ENCODE assay signal across 9 cellular contexts in the genomic region with DNA sequence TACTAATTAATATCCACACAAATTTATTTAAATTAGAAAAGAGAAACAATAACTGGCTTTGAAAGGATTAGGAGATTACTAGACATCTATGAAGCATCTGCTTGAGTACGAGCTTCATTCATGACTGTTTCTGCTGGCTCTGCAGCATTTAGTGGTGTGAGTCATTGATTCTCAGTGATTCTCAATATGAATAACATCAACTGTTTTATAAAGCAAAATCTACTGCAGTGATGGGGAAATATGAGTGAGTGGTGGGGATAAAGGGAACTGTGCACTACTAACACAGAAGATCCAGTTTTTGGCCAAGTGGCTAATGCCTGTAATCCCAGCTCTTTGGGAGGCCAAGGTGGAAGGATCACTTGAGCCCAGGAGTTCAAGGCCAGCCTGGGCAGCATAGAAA. TPM values are rescaled to one million over a fixed set of nuclear protein-coding genes. Genes with fewer than 3 reads are reported as not detected.
DNase-seq lines count a peak whose midpoint lies in the region; ATAC-seq, FAIRE-seq and TF ChIP-seq lines count a peak whose summit lies in the region.
"Had no signal": no experiment of that assay in that cellular context is flagged by ENCODE, and none has a peak within 500 bp of the region (broad histone marks: within the 10 kb centered on the region; RNA-seq: fewer than 3 reads in every experiment).

No MANE protein-coding gene starts in this region.

- WGBS in IMR-90 (ENCODE audit: extremely low coverage in 2 of 2, insufficient read length in 1 of 2), 2 experiments, result no CpG with 5 or more reads among the region's 1 CpG
- WGBS in ovary, 3 donors, result 65 to 71% (median 66%) methylated on average over 1 of the region's 1 CpG

- FAIRE-seq in astrocyte (lab: Jason Lieb, UNC), result no peak

- intact Hi-C loops in CD14-positive monocyte (cut with micrococcal nuclease), result loop anchor here (5.0 kb wide), 1 partner anchor 37 kb away; no protein-coding TSS in a partner anchor
- intact Hi-C loops in IMR-90 (cut with micrococcal nuclease), result no loop called here
- intact Hi-C loops in ovary (cut with DNase I), result no loop called here

- H2BK15ac ChIP-seq in IMR-90 (ENCODE audit: low read depth, low read length), result no peak overlapping the region

- in situ Hi-C loops in IMR-90 (cut with MboI; ENCODE audit: low sequenced_read_pairs), result no loop called here

- H3K4me1 Mint-ChIP-seq in CD14-positive monocyte, result peaks cover 90% of the 10 kb centered on the region
- peaks cover 27% of the 10 kb centered on the region for H3K4me1 Mint-ChIP-seq in astrocyte (ENCODE audit: low read depth, unreplicated experiment)
- peaks cover 43% of the 10 kb centered on the region for H3K4me1 Mint-ChIP-seq in memory B cell

- POLR2A ChIA-PET in IMR-90 (lab: Charles Lee; ENCODE audit: unreplicated experiment), result no interaction called here

- DNase-seq in CD14-positive monocyte (ENCODE audit: low spot score) (peak; percentile 56), IMR-90 (peak; percentile 87), astrocyte (ENCODE audit: low read depth) (peak; percentile 75), memory B cell (ENCODE audit: low spot score in 2 of 2) (no peak), DMS53 treated with DMSO at 0.1 percent for 48 hours (lab: John Stamatoyannopoulos, UW; ENCODE audit: unreplicated experiment) (no peak), SW 1271 (lab: John Stamatoyannopoulos, UW) (no peak), ovary (no peak)
- DNase-seq: NCI-H1417 had no signal

- no peak overlapping the region for H3K9ac ChIP-seq in IMR-90 (ENCODE audit: low read depth, low read length)
- no peak overlapping the region for H3K9ac ChIP-seq in astrocyte (ENCODE audit: low read length)

- no peak overlapping the region for H3K4ac ChIP-seq in IMR-90 (ENCODE audit: low read depth, low read length)

- no peak overlapping the region for H3K4me3 ChIP-seq in IMR-90 (ENCODE audit: insufficient read depth, low read depth, low read length)
- no peak overlapping the region for H3K4me3 ChIP-seq in astrocyte (ENCODE audit: insufficient read depth, low read depth, low read length)
- no peak overlapping the region for H3K4me3 ChIP-seq in ovary

- H2AFZ ChIP-seq in IMR-90 (replicated peaks; ENCODE audit: low read length, poor library complexity) (no peak overlapping the region), astrocyte (ENCODE audit: low read depth, low read length) (no peak overlapping the region)

- no peak overlapping the region for H4K5ac ChIP-seq in IMR-90 (ENCODE audit: low read depth, low read length)

- H3K36me3 Mint-ChIP-seq in CD14-positive monocyte (peaks cover 3 to 10% of the 10 kb centered on the region in 2 donors), astrocyte (ENCODE audit: low read depth, unreplicated experiment) (peaks cover 5% of the 10 kb centered on the region), memory B cell (peaks cover 7% of the 10 kb centered on the region)

- H3K27me3 ChIP-seq in IMR-90 (ENCODE audit: control insufficient read depth, insufficient read depth, low read length) (no peaks in the 10 kb centered on the region), astrocyte (ENCODE audit: insufficient read depth, low read length) (no peaks in the 10 kb centered on the region), ovary (no peaks in the 10 kb centered on the region)

- no peak for TF ChIP-seq POLR2A in IMR-90 (IDR thresholded peaks at IDR 0.05; ENCODE audit: low read depth, low read length)
- no peak for TF ChIP-seq POLR2A in ovary (IDR thresholded peaks at IDR 0.05)

- TF ChIP-seq CTCF in CD14-positive monocyte (IDR thresholded peaks at IDR 0.05) (no peak), IMR-90 (conservative IDR thresholded peaks at IDR 0.05; ENCODE audit: low read depth, low read length) (no peak), astrocyte (IDR thresholded peaks at IDR 0.05; ENCODE audit: insufficient read depth, low read depth, low read length) (no peak), ovary (IDR thresholded peaks at IDR 0.05) (no peak)

- H3K9me3 Mint-ChIP-seq in CD14-positive monocyte (peaks cover 0 to 4% (median 0%) of the 10 kb centered on the region in 7 donors), astrocyte (ENCODE audit: unreplicated experiment) (no peaks in the 10 kb centered on the region), memory B cell (no peaks in the 10 kb centered on the region)

- TF ChIP-seq EP300 in ovary (IDR thresholded peaks at IDR 0.05), result no peak

- H3K79me1 ChIP-seq in IMR-90 (ENCODE audit: low read depth in 1 of 2, low read length in 2 of 2), result peaks cover 21 to 37% of the 10 kb centered on the region in 2 experiments

- H3K14ac ChIP-seq in IMR-90 (replicated peaks; ENCODE audit: low read depth, low read length), result no peak overlapping the region

- H3K4me1 ChIP-seq in IMR-90 (ENCODE audit: control insufficient read depth, insufficient read depth, low read length) (peaks cover 5% of the 10 kb centered on the region), astrocyte (ENCODE audit: insufficient read depth, low read length) (peaks cover 19% of the 10 kb centered on the region), ovary (ENCODE audit: insufficient read depth) (peaks cover 4% of the 10 kb centered on the region)

- peaks cover 65% of the 10 kb centered on the region for H4K20me1 ChIP-seq in IMR-90 (ENCODE audit: insufficient read depth, low read length)
- H4K20me1 ChIP-seq in astrocyte (ENCODE audit: insufficient read depth, low read length), result peaks cover 62% of the 10 kb centered on the region

- no peak overlapping the region for H3K18ac ChIP-seq in IMR-90 (ENCODE audit: low read depth, low read length)

- no peak overlapping the region for H3K23ac ChIP-seq in IMR-90 (ENCODE audit: low read depth, low read length)

- H3K27me3 Mint-ChIP-seq in CD14-positive monocyte (ENCODE audit: low read depth in 3 of 3) (no peaks in the 10 kb centered on the region), astrocyte (ENCODE audit: low read depth, unreplicated experiment) (no peaks in the 10 kb centered on the region), memory B cell (no peaks in the 10 kb centered on the region)

- BruUV-seq in IMR-90 (replicated peaks; lab: Mats Ljungman, UMichigan), result no TSS peak

- no peak overlapping the region for H3K56ac ChIP-seq in IMR-90 (ENCODE audit: extremely low read depth, insufficient read depth, low read length)

- CTCF ChIA-PET in IMR-90 (lab: Yijun Ruan, JAX), result interaction anchor here (0.6 to 1.0 kb wide), 2 partner anchors 10 to 96 kb away, joined by 3 to 6 read pairs; no protein-coding TSS in a partner anchor

- H2BK120ac ChIP-seq in IMR-90 (ENCODE audit: low read depth, low read length), result no peak overlapping the region

- dilution Hi-C loops in IMR-90 (cut with HindIII; ENCODE audit: low sequenced_read_pairs, unreplicated experiment), result no loop called here

- no peak overlapping the region for H2AK5ac ChIP-seq in IMR-90 (ENCODE audit: low read depth, low read length)

- H2AK9ac ChIP-seq in IMR-90 (replicated peaks; ENCODE audit: low read depth, low read length, poor library complexity), result no peak overlapping the region

- H4K8ac ChIP-seq in IMR-90 (ENCODE audit: low read depth in 2 of 2, low read length in 2 of 2), result no peak overlapping the region

- peak overlapping the region in 1 of 2 donors; percentile 24 for H3K4me3 Mint-ChIP-seq in CD14-positive monocyte
- H3K4me3 Mint-ChIP-seq in astrocyte (ENCODE audit: unreplicated experiment), result peak overlapping the region; percentile 50
- peak overlapping the region; percentile 59 for H3K4me3 Mint-ChIP-seq in memory B cell

- H4K91ac ChIP-seq in IMR-90 (ENCODE audit: insufficient read depth, low read depth, low read length), result no peak overlapping the region

- no peaks in the 10 kb centered on the region for H3K36me3 ChIP-seq in IMR-90 (ENCODE audit: control insufficient read depth, insufficient read depth, low read length)
- H3K36me3 ChIP-seq in astrocyte (ENCODE audit: insufficient read depth, low read length), result no peaks in the 10 kb centered on the region
- no peaks in the 10 kb centered on the region for H3K36me3 ChIP-seq in ovary

- H2BK5ac ChIP-seq in IMR-90 (ENCODE audit: low read depth, low read length, poor library complexity, severe bottlenecking), result no peak overlapping the region

- H3K27ac Mint-ChIP-seq in CD14-positive monocyte (peak overlapping the region; percentile 80 to 96 (median 93)), astrocyte (ENCODE audit: unreplicated experiment) (no peak overlapping the region), memory B cell (peak overlapping the region; percentile 99)

- H3K9me3 ChIP-seq in IMR-90 (ENCODE audit: control insufficient read depth, insufficient read depth, low read length), result no peaks in the 10 kb centered on the region
- no peaks in the 10 kb centered on the region for H3K9me3 ChIP-seq in astrocyte (ENCODE audit: insufficient read depth, low read depth, low read length)
- no peaks in the 10 kb centered on the region for H3K9me3 ChIP-seq in ovary

- H2BK20ac ChIP-seq in IMR-90 (ENCODE audit: low read depth, low read length), result no peak overlapping the region

- H3K79me2 ChIP-seq in astrocyte (ENCODE audit: insufficient read depth, low read length), result peaks cover 35% of the 10 kb centered on the region

- peaks cover 4% of the 10 kb centered on the region for H3K9me1 ChIP-seq in IMR-90 (ENCODE audit: insufficient read depth, low read length)

- peak; percentile 81 for ATAC-seq in IMR-90 (ENCODE audit: low read depth)
- no peak for ATAC-seq in memory B cell (ENCODE audit: low read depth)
- ATAC-seq in HG03196 (IDR thresholded peaks at IDR 0.05; ENCODE audit: unreplicated experiment), result no peak

- H3K4me2 ChIP-seq in IMR-90 (ENCODE audit: low read depth, low read length) (no peak overlapping the region), astrocyte (ENCODE audit: low read length) (no peak overlapping the region)

- no peak for TF ChIP-seq RAD21 in IMR-90 (IDR thresholded peaks at IDR 0.05; ENCODE audit: low read length)

- H3K27ac ChIP-seq in IMR-90 (ENCODE audit: insufficient read depth, low read length), result no peak overlapping the region
- no peak overlapping the region for H3K27ac ChIP-seq in astrocyte (ENCODE audit: low read depth, low read length)
- no peak overlapping the region for H3K27ac ChIP-seq in ovary

TF ChIP-seq in IMR-90, 13 proteins besides CTCF, POLR2A, EP300 and RAD21 (continues in another document):
- peak; percentile 89 for TF ChIP-seq MAFK (IDR thresholded peaks at IDR 0.05; ENCODE audit: low read depth, low read length)
- TF ChIP-seq SMC3 (IDR thresholded peaks at IDR 0.05; ENCODE audit: low read depth, low read length), result no peak

RNA-seq across cellular contexts. Expression of gene FNBP1, which starts 8.4 kb away (rescaled TPM):
- polyA plus RNA-seq in CD14-positive monocyte (10 to 100 TPM; 51.4 to 60.7 TPM), IMR-90 (2012; rRNA removed) (8.2 and 10.3 TPM in 2 replicates), ovary (10 to 100 TPM; 18.0 to 61.5 TPM)
- total RNA-seq in IMR-90 (2012; rRNA removed) (15.4 and 21.4 TPM in 2 replicates), astrocyte (60.9 and 63.5 TPM in 2 replicates), ovary (10 to 100 TPM; 22.4 to 57.8 (median 49.0) TPM)
- 4.1 and 4.6 TPM in 2 replicates for polyA plus RNA-seq in IMR-90 (2012; cell fraction: cytosol; rRNA removed)
- polyA plus RNA-seq in IMR-90 (2012; cell fraction: nucleus; rRNA removed; ENCODE audit: low replicate concordance), result 4.7 and 11.1 TPM in 2 replicates

RNA-seq across cellular contexts. Expression of gene GPR107, which starts 19.1 kb away (rescaled TPM):
- polyA plus RNA-seq in CD14-positive monocyte (1 to 10 TPM; 6.0 TPM), IMR-90 (2012; rRNA removed) (20.2 and 21.6 TPM in 2 replicates), ovary (10 to 100 TPM; 16.3 to 44.0 TPM)
- total RNA-seq in IMR-90 (2012; rRNA removed) (16.7 and 17.8 TPM in 2 replicates), astrocyte (58.7 and 62.3 TPM in 2 replicates), ovary (10 to 100 TPM; 11.6 to 34.4 (median 28.3) TPM)
- 7.6 and 9.1 TPM in 2 replicates for polyA plus RNA-seq in IMR-90 (2012; cell fraction: cytosol; rRNA removed)
- 16.5 and 42.3 TPM in 2 replicates for polyA plus RNA-seq in IMR-90 (2012; cell fraction: nucleus; rRNA removed; ENCODE audit: low replicate concordance)

Comparison
In these comparisons a context has a peak if more than half of its experiments do, and no peak if none do; other contexts are left out.
1. DNase-seq: peak in CD14-positive monocyte (single experiment), IMR-90 (single experiment) and astrocyte (single experiment); none in memory B cell (0 of 2), DMS53 treated with DMSO at 0.1 percent for 48 hours (single experiment), SW 1271 (0 of 2) and ovary (0 of 5).
2. intact Hi-C loops: an anchor here in CD14-positive monocyte (5.0 kb wide); none called in IMR-90 and ovary.